Comparison of ENCODE assay signal across 27 cellular contexts in genomic region chr5:99243111-99243510, GRCh38.
"Had no signal": no experiment of that assay in that cellular context is flagged by ENCODE, and none has a peak within 500 bp of the region (broad histone marks: within the 10 kb centered on the region; RNA-seq: fewer than 3 reads in every experiment).

No MANE protein-coding gene starts in this region.

- H3K4me1 Mint-ChIP-seq: activated CD4-positive, alpha-beta T cell treated with anti-CD3 and anti-CD28 coated beads, Interleukin-2, amount 10 ng/mL, durations not matched to agents 24 days and 14 days; activated naive CD4-positive, alpha-beta T cell treated with anti-CD3 and anti-CD28 coated beads, Interleukin-2, amount 10 ng/mL, durations not matched to agents 7 days and 5 days; activated naive CD8-positive, alpha-beta T cell treated with anti-CD3 and anti-CD28 coated beads, Interleukin-2, amount 10 ng/mL, durations not matched to agents 7 days and 5 days had no signal

- H3K4me3 Mint-ChIP-seq: activated CD4-positive, alpha-beta memory T cell treated with anti-CD3 and anti-CD28 coated beads for 36 hours; activated CD4-positive, alpha-beta T cell treated with anti-CD3 and anti-CD28 coated beads, Interleukin-2, amount 10 ng/mL, durations not matched to agents 24 days and 14 days; activated naive CD4-positive, alpha-beta T cell treated with anti-CD3 and anti-CD28 coated beads, Interleukin-2, amount 10 ng/mL, durations not matched to agents 7 days and 5 days; activated naive CD8-positive, alpha-beta T cell treated with anti-CD3 and anti-CD28 coated beads, Interleukin-2, amount 10 ng/mL, durations not matched to agents 7 days and 5 days; activated T-cell treated with anti-CD3 and anti-CD28 coated beads, Interleukin-2, amount 50 U/mL, for 24 hours; dendritic cell treated with granulocyte-macrophage colony-stimulating factor and Interleukin-4, amounts not matched to agents 40 ng/mL and 50 ng/mL, for 4 days; natural killer cell treated with Interleukin-12 subunit alpha and Interleukin-12 subunit beta and Interleukin-15 and Interleukin-18, amount 100 ng/mL, for 72 hours had no signal

- DNase-seq: activated CD4-positive, alpha-beta memory T cell treated with anti-CD3 and anti-CD28 coated beads for 36 hours; activated CD4-positive, alpha-beta T cell treated with anti-CD3 and anti-CD28 coated beads, Interleukin-2, amount 10 ng/mL, durations not matched to agents 24 days and 14 days; activated CD8-positive, alpha-beta memory T cell treated with anti-CD3 and anti-CD28 coated beads, Interleukin-2, amount 50 U/mL, for 48 hours; activated gamma-delta T cell; activated naive CD4-positive, alpha-beta T cell treated with anti-CD3 and anti-CD28 coated beads, Interleukin-2, amount 10 ng/mL, durations not matched to agents 7 days and 5 days; activated naive CD8-positive, alpha-beta T cell treated with anti-CD3 and anti-CD28 coated beads, Interleukin-2, amount 10 ng/mL, durations not matched to agents 7 days and 5 days; activated T-cell treated with anti-CD3 and anti-CD28 coated beads, Interleukin-2, amount 50 U/mL, for 24 hours; amygdala; caudate nucleus; esophagus squamous epithelium; glutamatergic neuron; left ventricle myocardium superior; mucosa of descending colon; nucleus accumbens; pancreas; psoas muscle; right cardiac atrium; spleen; stimulated activated naive CD4-positive, alpha-beta T cell treated with Interleukin-2 at 50 U/mL for 16 hours; T-helper 1 cell; testis; transverse colon; WERI-Rb-1 had no signal

- H3K27me3 Mint-ChIP-seq: activated CD4-positive, alpha-beta memory T cell treated with anti-CD3 and anti-CD28 coated beads for 36 hours; activated CD4-positive, alpha-beta T cell treated with anti-CD3 and anti-CD28 coated beads, Interleukin-2, amount 10 ng/mL, durations not matched to agents 24 days and 14 days; activated naive CD4-positive, alpha-beta T cell treated with anti-CD3 and anti-CD28 coated beads, Interleukin-2, amount 10 ng/mL, durations not matched to agents 7 days and 5 days; activated naive CD8-positive, alpha-beta T cell treated with anti-CD3 and anti-CD28 coated beads, Interleukin-2, amount 10 ng/mL, durations not matched to agents 7 days and 5 days; activated T-cell treated with anti-CD3 and anti-CD28 coated beads, Interleukin-2, amount 50 U/mL, for 24 hours; natural killer cell treated with Interleukin-12 subunit alpha and Interleukin-12 subunit beta and Interleukin-15 and Interleukin-18, amount 100 ng/mL, for 72 hours had no signal

- ATAC-seq: activated CD4-positive, CD25-positive, alpha-beta regulatory T cell treated with anti-CD3 and anti-CD28 coated beads, Interleukin-2, amount 50 U/mL, for 24 hours; left ventricle myocardium superior; mucosa of descending colon; natural killer cell treated with Interleukin-12 subunit alpha and Interleukin-12 subunit beta and Interleukin-15 and Interleukin-18, amount 100 ng/mL, for 72 hours; pancreas; psoas muscle; right cardiac atrium had no signal

- H3K36me3 ChIP-seq: esophagus squamous epithelium, pancreas, spleen, transverse colon, WERI-Rb-1 had no signal

- H3K4me3 ChIP-seq: esophagus squamous epithelium, mucosa of descending colon, pancreas, psoas muscle, spleen, testis, transverse colon had no signal

- H3K9me3 Mint-ChIP-seq: activated CD4-positive, alpha-beta memory T cell treated with anti-CD3 and anti-CD28 coated beads for 36 hours; activated CD4-positive, alpha-beta T cell treated with anti-CD3 and anti-CD28 coated beads, Interleukin-2, amount 10 ng/mL, durations not matched to agents 24 days and 14 days; activated naive CD4-positive, alpha-beta T cell treated with anti-CD3 and anti-CD28 coated beads, Interleukin-2, amount 10 ng/mL, durations not matched to agents 7 days and 5 days; activated naive CD8-positive, alpha-beta T cell treated with anti-CD3 and anti-CD28 coated beads, Interleukin-2, amount 10 ng/mL, durations not matched to agents 7 days and 5 days; activated T-cell treated with anti-CD3 and anti-CD28 coated beads, Interleukin-2, amount 50 U/mL, for 24 hours; dendritic cell treated with granulocyte-macrophage colony-stimulating factor and Interleukin-4, amounts not matched to agents 40 ng/mL and 50 ng/mL, for 4 days had no signal

- H3K27ac ChIP-seq: epithelial cell of prostate, esophagus squamous epithelium, pancreas, psoas muscle, spleen, testis, transverse colon, WERI-Rb-1 had no signal

- H3K36me3 Mint-ChIP-seq: activated CD4-positive, alpha-beta memory T cell treated with anti-CD3 and anti-CD28 coated beads for 36 hours; activated naive CD4-positive, alpha-beta T cell treated with anti-CD3 and anti-CD28 coated beads, Interleukin-2, amount 10 ng/mL, durations not matched to agents 7 days and 5 days; activated naive CD8-positive, alpha-beta T cell treated with anti-CD3 and anti-CD28 coated beads, Interleukin-2, amount 10 ng/mL, durations not matched to agents 7 days and 5 days; natural killer cell treated with Interleukin-12 subunit alpha and Interleukin-12 subunit beta and Interleukin-15 and Interleukin-18, amount 100 ng/mL, for 72 hours had no signal

- H3K4me1 ChIP-seq: esophagus squamous epithelium, pancreas, psoas muscle, spleen, testis, transverse colon had no signal

- H3K9me3 ChIP-seq: esophagus squamous epithelium, mucosa of descending colon, pancreas, psoas muscle, spleen, testis, transverse colon had no signal

- H3K27me3 ChIP-seq: esophagus squamous epithelium, pancreas, spleen, testis, transverse colon had no signal

- H3K27ac Mint-ChIP-seq: activated CD4-positive, alpha-beta memory T cell treated with anti-CD3 and anti-CD28 coated beads for 36 hours; activated CD4-positive, alpha-beta T cell treated with anti-CD3 and anti-CD28 coated beads, Interleukin-2, amount 10 ng/mL, durations not matched to agents 24 days and 14 days; activated naive CD4-positive, alpha-beta T cell treated with anti-CD3 and anti-CD28 coated beads, Interleukin-2, amount 10 ng/mL, durations not matched to agents 7 days and 5 days; activated T-cell treated with anti-CD3 and anti-CD28 coated beads, Interleukin-2, amount 50 U/mL, for 24 hours; dendritic cell treated with granulocyte-macrophage colony-stimulating factor and Interleukin-4, amounts not matched to agents 40 ng/mL and 50 ng/mL, for 4 days; natural killer cell treated with Interleukin-12 subunit alpha and Interleukin-12 subunit beta and Interleukin-15 and Interleukin-18, amount 100 ng/mL, for 72 hours had no signal
